ENCODE assay signal across 1 cellular context in the genomic region with DNA sequence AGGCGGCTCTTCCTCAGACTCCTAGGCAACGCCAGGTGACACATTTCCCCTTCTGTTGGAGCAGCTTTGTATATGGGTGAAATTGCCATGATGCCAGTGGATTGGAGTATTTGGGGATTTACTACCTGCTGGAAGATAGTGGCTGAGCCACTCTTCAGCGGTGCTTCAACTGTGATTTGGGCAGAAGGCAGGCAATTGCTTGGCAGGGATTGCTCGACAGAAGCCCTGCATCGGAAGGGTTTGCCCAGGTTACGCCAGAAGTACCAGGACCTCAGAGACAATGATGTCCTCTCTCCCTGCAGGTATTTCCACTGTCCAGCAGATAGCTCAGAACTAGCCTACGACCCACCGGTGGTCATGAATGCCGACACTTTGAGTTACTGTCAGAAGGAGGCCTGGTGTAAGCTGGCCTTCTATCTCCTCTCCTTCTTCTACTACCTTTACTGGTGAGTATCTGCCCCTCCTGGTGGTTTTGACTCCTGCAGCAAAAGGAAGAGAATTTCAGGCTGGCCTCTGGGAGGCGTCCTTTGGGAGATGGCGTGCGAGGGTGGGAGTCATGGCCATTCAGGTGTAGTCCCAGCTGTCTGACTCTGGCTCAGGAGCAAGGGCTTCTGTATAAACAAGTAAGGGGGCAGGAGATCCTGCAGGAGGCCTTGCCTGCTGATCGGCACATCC.
TF ChIP-seq lines count a peak whose summit lies in the region.

No MANE protein-coding gene starts in this region.

TF ChIP-seq in HCT116, 20 proteins besides CTCF, POLR2A, EP300 and RAD21:
- TF ChIP-seq TCF7L2 (IDR thresholded peaks at IDR 0.05; ENCODE audit: borderline replicate concordance, extremely low read depth, insufficient read depth, insufficient read length), result no peak
- TF ChIP-seq EZH2 (IDR thresholded peaks at IDR 0.05), result no peak
- TF ChIP-seq, protein P1, sequence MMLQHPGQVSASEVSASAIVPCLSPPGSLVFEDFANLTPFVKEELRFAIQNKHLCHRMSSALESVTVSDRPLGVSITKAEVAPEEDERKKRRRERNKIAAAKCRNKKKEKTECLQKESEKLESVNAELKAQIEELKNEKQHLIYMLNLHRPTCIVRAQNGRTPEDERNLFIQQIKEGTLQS (IDR thresholded peaks at IDR 0.05), result no peak
- TF ChIP-seq ELF1 (IDR thresholded peaks at IDR 0.05; ENCODE audit: borderline replicate concordance, low read depth), result no peak
- no peak for TF ChIP-seq FOSL1 (IDR thresholded peaks at IDR 0.05; ENCODE audit: low read depth)
- TF ChIP-seq ZNF274 (IDR thresholded peaks at IDR 0.05; ENCODE audit: low read depth, low read length), result no peak
- TF ChIP-seq ZFX (IDR thresholded peaks at IDR 0.05), result no peak
- no peak for TF ChIP-seq POLR2AphosphoS5 (IDR thresholded peaks at IDR 0.05; ENCODE audit: low read depth, low read length)
- TF ChIP-seq CBX3 (IDR thresholded peaks at IDR 0.05; ENCODE audit: low read depth), result no peak
- TF ChIP-seq SP1 (IDR thresholded peaks at IDR 0.05; ENCODE audit: low read depth), result no peak
- TF ChIP-seq SIN3A (IDR thresholded peaks at IDR 0.05; ENCODE audit: low read depth), result no peak
- no peak for TF ChIP-seq EGR1 (IDR thresholded peaks at IDR 0.05; ENCODE audit: low read depth)
- TF ChIP-seq EZH2phosphoT487 (IDR thresholded peaks at IDR 0.05; ENCODE audit: borderline replicate concordance), result no peak
- no peak for TF ChIP-seq JUND (IDR thresholded peaks at IDR 0.05)
- TF ChIP-seq YY1 (IDR thresholded peaks at IDR 0.05; ENCODE audit: extremely low read depth, insufficient replicate concordance, low read depth, low read length), result no peak
- no peak for TF ChIP-seq CEBPB (IDR thresholded peaks at IDR 0.05; ENCODE audit: low read depth)
- TF ChIP-seq, protein P2, sequence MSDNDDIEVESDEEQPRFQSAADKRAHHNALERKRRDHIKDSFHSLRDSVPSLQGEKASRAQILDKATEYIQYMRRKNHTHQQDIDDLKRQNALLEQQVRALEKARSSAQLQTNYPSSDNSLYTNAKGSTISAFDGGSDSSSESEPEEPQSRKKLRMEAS (IDR thresholded peaks at IDR 0.05), result no peak
- TF ChIP-seq SRF (IDR thresholded peaks at IDR 0.05; ENCODE audit: low read depth), result no peak
- TF ChIP-seq, protein P3, sequence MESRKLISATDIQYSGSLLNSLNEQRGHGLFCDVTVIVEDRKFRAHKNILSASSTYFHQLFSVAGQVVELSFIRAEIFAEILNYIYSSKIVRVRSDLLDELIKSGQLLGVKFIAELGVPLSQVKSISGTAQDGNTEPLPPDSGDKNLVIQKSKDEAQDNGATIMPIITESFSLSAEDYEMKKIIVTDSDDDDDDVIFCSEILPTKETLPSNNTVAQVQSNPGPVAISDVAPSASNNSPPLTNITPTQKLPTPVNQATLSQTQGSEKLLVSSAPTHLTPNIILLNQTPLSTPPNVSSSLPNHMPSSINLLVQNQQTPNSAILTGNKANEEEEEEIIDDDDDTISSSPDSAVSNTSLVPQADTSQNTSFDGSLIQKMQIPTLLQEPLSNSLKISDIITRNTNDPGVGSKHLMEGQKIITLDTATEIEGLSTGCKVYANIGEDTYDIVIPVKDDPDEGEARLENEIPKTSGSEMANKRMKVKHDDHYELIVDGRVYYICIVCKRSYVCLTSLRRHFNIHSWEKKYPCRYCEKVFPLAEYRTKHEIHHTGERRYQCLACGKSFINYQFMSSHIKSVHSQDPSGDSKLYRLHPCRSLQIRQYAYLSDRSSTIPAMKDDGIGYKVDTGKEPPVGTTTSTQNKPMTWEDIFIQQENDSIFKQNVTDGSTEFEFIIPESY (IDR thresholded peaks at IDR 0.05; ENCODE audit: extremely low read depth, insufficient replicate concordance, low read length), result no peak
